In the genomic region with DNA sequence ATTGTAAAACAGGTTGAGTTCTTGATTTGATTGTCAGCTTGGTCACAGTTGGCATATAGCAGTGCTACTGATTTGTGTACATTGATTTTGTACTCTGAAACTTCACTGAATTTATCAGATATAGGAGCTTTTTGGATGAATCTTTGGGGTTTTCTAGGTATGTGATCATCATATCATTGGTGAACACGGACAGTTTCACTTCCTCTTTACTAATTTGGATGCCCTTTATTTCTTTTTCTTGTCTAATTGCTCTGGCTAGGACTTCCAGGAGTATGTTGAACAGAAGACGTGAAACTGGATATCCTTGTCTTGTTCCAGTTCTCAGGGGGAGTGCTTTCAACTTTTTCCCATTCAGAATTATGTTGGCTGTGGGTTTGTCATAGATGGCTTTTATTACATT, we compare ENCODE assay signal across 17 cellular contexts.
"Had no signal": no experiment of that assay in that cellular context is flagged by ENCODE, and none has a peak within 500 bp of the region (broad histone marks: within the 10 kb centered on the region; RNA-seq: fewer than 3 reads in every experiment).

No MANE protein-coding gene starts in this region.

- H3K27me3 ChIP-seq: colonic mucosa, heart left ventricle, right atrium auricular region, sigmoid colon, stomach had no signal

- DNase-seq: colonic mucosa; effector CD4-positive, alpha-beta T cell; heart left ventricle; hippocampal formation; naive thymus-derived CD4-positive, alpha-beta T cell; nephron progenitor cell; posterior cingulate gyrus; sigmoid colon; stimulated activated CD4-positive, alpha-beta T cell treated with anti-CD3 and anti-CD28 coated beads, Interleukin-2, amount 100 ng/mL, for 24 hours; stimulated activated CD4-positive, alpha-beta T cell treated with anti-CD3 and anti-CD28 coated beads, Interleukin-4, amount 100 ng/mL, for 4 hours; stimulated activated naive CD4-positive, alpha-beta T cell; stomach; trophoblast cell had no signal

- ATAC-seq: esophagus mucosa; heart left ventricle; naive thymus-derived CD4-positive, alpha-beta T cell had no signal

- H3K4me1 ChIP-seq: colonic mucosa, heart left ventricle, sigmoid colon, stomach had no signal

- H3K27ac ChIP-seq: colonic mucosa, heart left ventricle, right atrium auricular region, sigmoid colon, skin epidermis, stomach had no signal

- H3K36me3 ChIP-seq: colonic mucosa, right atrium auricular region had no signal

- H3K4me3 ChIP-seq: colonic mucosa, heart left ventricle, right atrium auricular region, sigmoid colon, skin epidermis, stomach had no signal

- H3K9me3 ChIP-seq: colonic mucosa had no signal

- FAIRE-seq: frontal cortex had no signal
